ENCODE assay signal across 11 cellular contexts in genomic region chr15:92012368-92012629, GRCh38.
DNase-seq lines count a peak whose midpoint lies in the region; ATAC-seq and TF ChIP-seq lines count a peak whose summit lies in the region.
"Had no signal": no experiment of that assay in that cellular context is flagged by ENCODE, and none has a peak within 500 bp of the region (broad histone marks: within the 10 kb centered on the region; RNA-seq: fewer than 3 reads in every experiment).

No MANE protein-coding gene starts in this region.

- H3K4me3 ChIP-seq in left ventricle myocardium inferior: peak overlapping the region; percentile 34
- no peak overlapping the region for H3K4me3 ChIP-seq in SJCRH30

- DNase-seq in activated T-cell treated with anti-CD3 and anti-CD28 coated beads for 48 hours (ENCODE audit: low read depth) (peak; percentile 16), activated T-cell treated with anti-CD3 and anti-CD28 coated beads for 4 hours (no peak), left ventricle myocardium inferior (no peak), SJCRH30 (no peak)
- DNase-seq in activated T-helper 2 cell treated with anti-CD3 and anti-CD28 coated beads, Interferon-gamma antibody, Interleukin-2, Interleukin-4, amounts not matched to agents 10 μg/mL and 5 μg/mL and 100 μg/mL, durations not matched to agents 14 hours and 24 hours and 36 hours (ENCODE audit: low spot score): no peak
- no peak for DNase-seq in activated effector memory CD4-positive, alpha-beta T cell treated with anti-CD3 and anti-CD28 coated beads, Interleukin-2, amount 50 U/mL, for 16 hours
- DNase-seq: activated gamma-delta T cell treated with Interleukin-2 at 50 U/mL for 16 hours had no signal

- peaks cover 50% of the 10 kb centered on the region for H3K4me1 Mint-ChIP-seq in activated T-helper 2 cell treated with anti-CD3 and anti-CD28 coated beads, Interferon-gamma antibody, Interleukin-2, Interleukin-4, amounts not matched to agents 10 μg/mL and 5 μg/mL and 100 μg/mL, durations not matched to agents 14 hours and 24 hours and 36 hours (ENCODE audit: low read depth)
- H3K4me1 Mint-ChIP-seq in stimulated activated naive CD8-positive, alpha-beta T cell treated with anti-CD3 and anti-CD28 coated beads, Interleukin-15, Interleukin-2, amounts not matched to agents 100 ng/mL and 50 ng/mL, for 24 hours (ENCODE audit: low read depth): peaks cover 55% of the 10 kb centered on the region
- H3K4me1 Mint-ChIP-seq: stimulated activated memory B cell treated with anti-CD40 and anti-IgM and Interleukin-4, amounts not matched to agents 10 μg/mL and 1 μg/mL and 100 μg/mL, for 72 hours had no signal

- H3K27ac Mint-ChIP-seq in activated T-helper 2 cell treated with anti-CD3 and anti-CD28 coated beads, Interferon-gamma antibody, Interleukin-2, Interleukin-4, amounts not matched to agents 10 μg/mL and 5 μg/mL and 100 μg/mL, durations not matched to agents 14 hours and 24 hours and 36 hours: peak overlapping the region; percentile 57
- H3K27ac Mint-ChIP-seq in stimulated activated naive CD8-positive, alpha-beta T cell treated with anti-CD3 and anti-CD28 coated beads, Interleukin-15, Interleukin-2, amounts not matched to agents 100 ng/mL and 50 ng/mL, for 24 hours: peak overlapping the region; percentile 66
- H3K27ac Mint-ChIP-seq: B cell; stimulated activated memory B cell treated with anti-CD40 and anti-IgM and Interleukin-4, amounts not matched to agents 10 μg/mL and 1 μg/mL and 100 μg/mL, for 72 hours had no signal

- H3K27ac ChIP-seq in left ventricle myocardium inferior (replicated peaks) (peak overlapping the region; percentile 66), SJCRH30 (no peak overlapping the region)

- H3K27me3 Mint-ChIP-seq in activated T-helper 2 cell treated with anti-CD3 and anti-CD28 coated beads, Interferon-gamma antibody, Interleukin-2, Interleukin-4, amounts not matched to agents 10 μg/mL and 5 μg/mL and 100 μg/mL, durations not matched to agents 14 hours and 24 hours and 36 hours (ENCODE audit: low read depth): no peaks in the 10 kb centered on the region
- no peaks in the 10 kb centered on the region for H3K27me3 Mint-ChIP-seq in stimulated activated naive CD8-positive, alpha-beta T cell treated with anti-CD3 and anti-CD28 coated beads, Interleukin-15, Interleukin-2, amounts not matched to agents 100 ng/mL and 50 ng/mL, for 24 hours
- H3K27me3 Mint-ChIP-seq: B cell had no signal

- no peaks in the 10 kb centered on the region for H3K36me3 ChIP-seq in left ventricle myocardium inferior
- H3K36me3 ChIP-seq in SJCRH30: no peaks in the 10 kb centered on the region

- H3K4me3 Mint-ChIP-seq in activated T-helper 2 cell treated with anti-CD3 and anti-CD28 coated beads, Interferon-gamma antibody, Interleukin-2, Interleukin-4, amounts not matched to agents 10 μg/mL and 5 μg/mL and 100 μg/mL, durations not matched to agents 14 hours and 24 hours and 36 hours (ENCODE audit: low read depth): peak overlapping the region; percentile 44
- H3K4me3 Mint-ChIP-seq in stimulated activated naive CD8-positive, alpha-beta T cell treated with anti-CD3 and anti-CD28 coated beads, Interleukin-15, Interleukin-2, amounts not matched to agents 100 ng/mL and 50 ng/mL, for 24 hours: peak overlapping the region; percentile 61
- H3K4me3 Mint-ChIP-seq: stimulated activated memory B cell treated with anti-CD40 and anti-IgM and Interleukin-4, amounts not matched to agents 10 μg/mL and 1 μg/mL and 100 μg/mL, for 72 hours had no signal

- ATAC-seq in GM21360 (IDR thresholded peaks at IDR 0.05; ENCODE audit: unreplicated experiment): no peak
- ATAC-seq: stimulated activated memory B cell treated with anti-CD40 and anti-IgM and Interleukin-4, amounts not matched to agents 10 μg/mL and 1 μg/mL and 100 μg/mL, for 72 hours had no signal

- H3K4me1 ChIP-seq in left ventricle myocardium inferior: peaks cover 82% of the 10 kb centered on the region
- no peaks in the 10 kb centered on the region for H3K4me1 ChIP-seq in SJCRH30

- TF ChIP-seq CTCF in left ventricle myocardium inferior (IDR thresholded peaks at IDR 0.05; ENCODE audit: borderline replicate concordance): no peak

- no peaks in the 10 kb centered on the region for H3K36me3 Mint-ChIP-seq in activated T-helper 2 cell treated with anti-CD3 and anti-CD28 coated beads, Interferon-gamma antibody, Interleukin-2, Interleukin-4, amounts not matched to agents 10 μg/mL and 5 μg/mL and 100 μg/mL, durations not matched to agents 14 hours and 24 hours and 36 hours (ENCODE audit: low read depth)
- no peaks in the 10 kb centered on the region for H3K36me3 Mint-ChIP-seq in stimulated activated naive CD8-positive, alpha-beta T cell treated with anti-CD3 and anti-CD28 coated beads, Interleukin-15, Interleukin-2, amounts not matched to agents 100 ng/mL and 50 ng/mL, for 24 hours (ENCODE audit: low read depth)
- H3K36me3 Mint-ChIP-seq: stimulated activated memory B cell treated with anti-CD40 and anti-IgM and Interleukin-4, amounts not matched to agents 10 μg/mL and 1 μg/mL and 100 μg/mL, for 72 hours had no signal

- intact Hi-C loops in activated T-helper 2 cell treated with anti-CD3 and anti-CD28 coated beads, Interferon-gamma antibody, Interleukin-2, Interleukin-4, amounts not matched to agents 10 μg/mL and 5 μg/mL and 100 μg/mL, durations not matched to agents 14 hours and 24 hours and 36 hours (cut with micrococcal nuclease): loop anchor here (5.0 kb wide), 1 partner anchor 155 kb away; no protein-coding TSS in a partner anchor
- intact Hi-C loops in left ventricle myocardium inferior (cut with micrococcal nuclease): no loop called here

- no peaks in the 10 kb centered on the region for H3K9me3 ChIP-seq in left ventricle myocardium inferior (replicated peaks)
- H3K9me3 ChIP-seq in SJCRH30 (replicated peaks): no peaks in the 10 kb centered on the region

- no peaks in the 10 kb centered on the region for H3K9me3 Mint-ChIP-seq in activated T-helper 2 cell treated with anti-CD3 and anti-CD28 coated beads, Interferon-gamma antibody, Interleukin-2, Interleukin-4, amounts not matched to agents 10 μg/mL and 5 μg/mL and 100 μg/mL, durations not matched to agents 14 hours and 24 hours and 36 hours
- no peaks in the 10 kb centered on the region for H3K9me3 Mint-ChIP-seq in stimulated activated naive CD8-positive, alpha-beta T cell treated with anti-CD3 and anti-CD28 coated beads, Interleukin-15, Interleukin-2, amounts not matched to agents 100 ng/mL and 50 ng/mL, for 24 hours

- H3K27me3 ChIP-seq in left ventricle myocardium inferior (ENCODE audit: low read depth) (no peaks in the 10 kb centered on the region), SJCRH30 (peaks cover 11% of the 10 kb centered on the region; the same call in 1 of the 2 replicates)
